1 cellular context compared by ENCODE assay signal in genomic region chr9:21558627-21559401, GRCh38.
TF ChIP-seq lines count a peak whose summit lies in the region.

No MANE protein-coding gene starts in this region.

TF ChIP-seq in WTC11, 78 proteins besides CTCF, POLR2A, EP300 and RAD21 (continued from another document):
- no peak for TF ChIP-seq ATF6 (CRISPR knock-in tag; IDR thresholded peaks at IDR 0.05)
- TF ChIP-seq ATF3 (CRISPR knock-in tag; conservative IDR thresholded peaks at IDR 0.05) = no peak
- TF ChIP-seq NFE2L1 (CRISPR knock-in tag; IDR thresholded peaks at IDR 0.05) = no peak
- no peak for TF ChIP-seq GTF2I (CRISPR knock-in tag; conservative IDR thresholded peaks at IDR 0.05)
